ENCODE assay signal across 14 cellular contexts in genomic region chr1:91806777-91807700, GRCh38.
DNase-seq lines count a peak whose midpoint lies in the region; ATAC-seq and TF ChIP-seq lines count a peak whose summit lies in the region.
"Had no signal": no experiment of that assay in that cellular context is flagged by ENCODE, and none has a peak within 500 bp of the region (broad histone marks: within the 10 kb centered on the region; RNA-seq: fewer than 3 reads in every experiment).

No MANE protein-coding gene starts in this region.

- H3K14ac ChIP-seq in mesenchymal stem cell (ENCODE audit: low read length in 2 of 2) = no peak overlapping the region

- DNase-seq in AG10803 (ENCODE audit: low read depth) (peak; percentile 93), brain microvascular endothelial cell (peak; percentile 26), mesenchymal stem cell (no peak), mesenteric fat pad (ENCODE audit: low spot score) (no peak), caudate nucleus (lab: John Stamatoyannopoulos, UW) (no peak), activated gamma-delta T cell (lab: John Stamatoyannopoulos, UW) (no peak), left colon (no peak)
- DNase-seq: HFFc6, NCI-H187 treated with DMSO at 0.1 percent for 48 hours, small intestine had no signal

- no peak overlapping the region for H3K4me2 ChIP-seq in mesenchymal stem cell (ENCODE audit: low read length, poor library complexity, severe bottlenecking)

- no peak overlapping the region for H3K18ac ChIP-seq in mesenchymal stem cell (ENCODE audit: low read depth in 1 of 2, low read length in 2 of 2)

- H4K91ac ChIP-seq in mesenchymal stem cell (ENCODE audit: low read length) = no peak overlapping the region

- H2AFZ ChIP-seq in mesenchymal stem cell (ENCODE audit: low read depth, low read length) = no peak overlapping the region

- POLR2A ChIA-PET in HEK293 (lab: Yijun Ruan, JAX) = interaction anchor here (1.2 kb wide), 1 partner anchor 79 kb away, joined by 4 read pairs; the partner anchor contains the start of gene TGFBR3

- no peak overlapping the region for H2BK120ac ChIP-seq in mesenchymal stem cell (ENCODE audit: low read depth, low read length)

- no peak overlapping the region for H2BK12ac ChIP-seq in mesenchymal stem cell (ENCODE audit: low read length in 2 of 2)

- H2BK15ac ChIP-seq in mesenchymal stem cell (ENCODE audit: low read depth, poor library complexity, severe bottlenecking) = no peak overlapping the region

- in situ Hi-C loops in brain microvascular endothelial cell (cut with HindIII; ENCODE audit: low pct_ligation_motif_present, low sequenced_read_pairs) = no loop called here

- H2BK5ac ChIP-seq in mesenchymal stem cell (ENCODE audit: low read depth, low read length, poor library complexity, severe bottlenecking) = no peak overlapping the region

- 72% methylated on average over 6 of the region's 8 CpGs for WGBS in mesenchymal stem cell

- peaks cover 26% of the 10 kb centered on the region for H3K79me1 ChIP-seq in mesenchymal stem cell (replicated peaks; ENCODE audit: low read length, poor library complexity, severe bottlenecking)

- H3K36me3 ChIP-seq in HEK293 (ENCODE audit: control insufficient read depth in 2 of 2, insufficient read depth in 1 of 2, low read length in 2 of 2) (no peaks in the 10 kb centered on the region), brain microvascular endothelial cell (replicated peaks) (no peaks in the 10 kb centered on the region), mesenchymal stem cell (ENCODE audit: control insufficient read depth in 1 of 2, insufficient read depth in 2 of 2, low read depth in 1 of 2, low read length in 2 of 2) (peaks cover 0 to 43% of the 10 kb centered on the region in 2 experiments)

- no peak overlapping the region for H3K9ac ChIP-seq in mesenchymal stem cell (ENCODE audit: low read length)

- H4K8ac ChIP-seq in mesenchymal stem cell (ENCODE audit: low read length) = no peak overlapping the region

- CTCF ChIA-PET in HEK293 (lab: Yijun Ruan, JAX) = interaction anchor here (1.1 kb wide), 2 partner anchors 8 to 10 kb away, joined by 3 read pairs; no protein-coding TSS in a partner anchor

- H3K4me3 ChIP-seq in AG10803 (ENCODE audit: low read length) (no peak overlapping the region), HEK293 (ENCODE audit: low read depth, low read length) (no peak overlapping the region), brain microvascular endothelial cell (ENCODE audit: low read depth, low read length) (no peak overlapping the region), mesenchymal stem cell (ENCODE audit: insufficient read depth in 1 of 2, low read depth in 1 of 2, low read length in 2 of 2) (peak overlapping the region in 1 of 2 experiments; percentile 0)

- no peak overlapping the region for H3K27ac ChIP-seq in HEK293 (ENCODE audit: extremely low read depth, low read depth, low read length)
- H3K27ac ChIP-seq in brain microvascular endothelial cell = no peak overlapping the region
- H3K27ac ChIP-seq in mesenchymal stem cell (ENCODE audit: low read length, poor library complexity, severe bottlenecking) = no peak overlapping the region
- no peak overlapping the region for H3K27ac ChIP-seq in caudate nucleus (ENCODE audit: low read depth, low read length)
- H3K27ac ChIP-seq: C4-2B, epithelial cell of prostate had no signal

- TF ChIP-seq CTCF in AG10803 (conservative IDR thresholded peaks at IDR 0.05; ENCODE audit: low read length) = no peak
- no peak for TF ChIP-seq CTCF in HEK293 (tag by site-specific recombination; IDR thresholded peaks at IDR 0.05)
- no peak for TF ChIP-seq CTCF in brain microvascular endothelial cell (IDR thresholded peaks at IDR 0.05; ENCODE audit: low read depth, low read length, missing control alignments)

- H3K9me3 ChIP-seq in HEK293 (ENCODE audit: control insufficient read depth, insufficient read depth, low read depth, low read length) (no peaks in the 10 kb centered on the region), mesenchymal stem cell (ENCODE audit: control insufficient read depth, low read length) (no peaks in the 10 kb centered on the region)

- H3K4me1 ChIP-seq in HEK293 (ENCODE audit: control insufficient read depth, insufficient read depth, low read length) (peaks cover 11% of the 10 kb centered on the region; the same call in 1 of the 2 replicates), mesenchymal stem cell (ENCODE audit: control insufficient read depth, insufficient read depth, low read depth, low read length) (peaks cover 18% of the 10 kb centered on the region)

- peak overlapping the region; percentile 21 for H2AK5ac ChIP-seq in mesenchymal stem cell (ENCODE audit: low read length, severe bottlenecking)

- ATAC-seq in left colon = no peak
- ATAC-seq: Panc1 had no signal

- H3K4ac ChIP-seq in mesenchymal stem cell (ENCODE audit: low read depth in 1 of 2, low read length in 2 of 2) = no peak overlapping the region

- H3K27me3 ChIP-seq in brain microvascular endothelial cell (replicated peaks) = no peaks in the 10 kb centered on the region
- no peaks in the 10 kb centered on the region for H3K27me3 ChIP-seq in mesenchymal stem cell (ENCODE audit: control insufficient read depth in 1 of 2, insufficient read depth in 1 of 2, low read length in 2 of 2)

- H3K23ac ChIP-seq in mesenchymal stem cell (ENCODE audit: low read length in 2 of 2) = no peak overlapping the region

- intact Hi-C loops in left colon (cut with DNase I, micrococcal nuclease) = no loop called here

TF ChIP-seq in HEK293, 187 proteins besides CTCF, POLR2A, EP300 and RAD21 (continues in another document):
- no peak for TF ChIP-seq ZSCAN4 (tag by site-specific recombination; IDR thresholded peaks at IDR 0.05)
- TF ChIP-seq ZNF157 (tag by site-specific recombination; IDR thresholded peaks at IDR 0.05) = no peak
- no peak for TF ChIP-seq ZNF132 (tag by site-specific recombination; IDR thresholded peaks at IDR 0.05; ENCODE audit: borderline replicate concordance)
- no peak for TF ChIP-seq KLF16 (tag by site-specific recombination; IDR thresholded peaks at IDR 0.05)
- no peak for TF ChIP-seq ZNF274 (IDR thresholded peaks at IDR 0.05; ENCODE audit: low read length)
- no peak for TF ChIP-seq ZNF274 (tag by site-specific recombination; IDR thresholded peaks at IDR 0.05; ENCODE audit: borderline replicate concordance)
- TF ChIP-seq ZNF23 (tag by site-specific recombination; IDR thresholded peaks at IDR 0.05; ENCODE audit: borderline replicate concordance) = no peak
- no peak for TF ChIP-seq ZSCAN30 (tag by site-specific recombination; IDR thresholded peaks at IDR 0.05)
- TF ChIP-seq ZNF292 (tag by site-specific recombination; IDR thresholded peaks at IDR 0.05; ENCODE audit: borderline replicate concordance, low read depth) = no peak
- TF ChIP-seq, protein P1, sequence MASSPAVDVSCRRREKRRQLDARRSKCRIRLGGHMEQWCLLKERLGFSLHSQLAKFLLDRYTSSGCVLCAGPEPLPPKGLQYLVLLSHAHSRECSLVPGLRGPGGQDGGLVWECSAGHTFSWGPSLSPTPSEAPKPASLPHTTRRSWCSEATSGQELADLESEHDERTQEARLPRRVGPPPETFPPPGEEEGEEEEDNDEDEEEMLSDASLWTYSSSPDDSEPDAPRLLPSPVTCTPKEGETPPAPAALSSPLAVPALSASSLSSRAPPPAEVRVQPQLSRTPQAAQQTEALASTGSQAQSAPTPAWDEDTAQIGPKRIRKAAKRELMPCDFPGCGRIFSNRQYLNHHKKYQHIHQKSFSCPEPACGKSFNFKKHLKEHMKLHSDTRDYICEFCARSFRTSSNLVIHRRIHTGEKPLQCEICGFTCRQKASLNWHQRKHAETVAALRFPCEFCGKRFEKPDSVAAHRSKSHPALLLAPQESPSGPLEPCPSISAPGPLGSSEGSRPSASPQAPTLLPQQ (tag by site-specific recombination; IDR thresholded peaks at IDR 0.05) = no peak
- no peak for TF ChIP-seq ZNF148 (tag by site-specific recombination; IDR thresholded peaks at IDR 0.05; ENCODE audit: borderline replicate concordance)
- no peak for TF ChIP-seq ZNF596 (tag by site-specific recombination; IDR thresholded peaks at IDR 0.05)
- TF ChIP-seq, protein P2, sequence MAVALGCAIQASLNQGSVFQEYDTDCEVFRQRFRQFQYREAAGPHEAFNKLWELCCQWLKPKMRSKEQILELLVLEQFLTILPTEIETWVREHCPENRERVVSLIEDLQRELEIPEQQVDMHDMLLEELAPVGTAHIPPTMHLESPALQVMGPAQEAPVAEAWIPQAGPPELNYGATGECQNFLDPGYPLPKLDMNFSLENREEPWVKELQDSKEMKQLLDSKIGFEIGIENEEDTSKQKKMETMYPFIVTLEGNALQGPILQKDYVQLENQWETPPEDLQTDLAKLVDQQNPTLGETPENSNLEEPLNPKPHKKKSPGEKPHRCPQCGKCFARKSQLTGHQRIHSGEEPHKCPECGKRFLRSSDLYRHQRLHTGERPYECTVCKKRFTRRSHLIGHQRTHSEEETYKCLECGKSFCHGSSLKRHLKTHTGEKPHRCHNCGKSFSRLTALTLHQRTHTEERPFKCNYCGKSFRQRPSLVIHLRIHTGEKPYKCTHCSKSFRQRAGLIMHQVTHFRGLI (tag by site-specific recombination; IDR thresholded peaks at IDR 0.05) = no peak

Comparison
In these comparisons a context has a peak if more than half of its experiments do, and no peak if none do; other contexts are left out.
1. DNase-seq: peak in AG10803 (single experiment) and brain microvascular endothelial cell (single experiment); none in mesenchymal stem cell (single experiment), mesenteric fat pad (single experiment), caudate nucleus (0 of 61), activated gamma-delta T cell (single experiment) and left colon (0 of 2).